ENCODE assay signal across 8 cellular contexts in the genomic region with DNA sequence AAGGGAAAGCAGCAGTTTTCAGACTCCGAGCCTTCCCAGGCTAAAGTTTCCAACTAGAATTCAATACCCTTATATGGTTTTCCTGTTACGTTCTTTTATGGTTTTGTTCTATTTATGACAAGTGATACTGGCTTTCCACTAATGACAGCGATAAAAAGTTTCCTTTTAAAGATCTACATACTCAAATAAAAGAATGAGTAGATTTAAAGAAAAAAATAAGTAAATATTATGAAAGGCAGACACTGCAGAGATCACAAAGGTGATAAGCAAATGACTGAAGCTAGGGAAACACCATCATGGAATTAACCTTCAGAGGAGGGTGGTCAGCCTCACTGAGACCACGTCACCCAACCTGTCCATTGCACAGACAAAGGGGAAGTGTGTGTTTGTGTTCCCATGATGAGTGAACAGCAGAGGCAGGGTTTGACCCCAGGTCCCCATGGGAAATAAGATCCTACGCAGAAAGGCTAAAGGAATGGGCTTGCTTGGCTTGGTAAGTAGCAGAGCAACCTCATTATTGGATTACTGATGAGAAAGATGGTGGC. TPM values are rescaled to one million over a fixed set of nuclear protein-coding genes. Genes with fewer than 3 reads are reported as not detected.
DNase-seq lines count a peak whose midpoint lies in the region; ATAC-seq and TF ChIP-seq lines count a peak whose summit lies in the region.

No MANE protein-coding gene starts in this region.

- H3K27ac ChIP-seq in Peyer's patch = peak overlapping the region; percentile 84 to 99 (median 90)
- H3K27ac ChIP-seq in substantia nigra (ENCODE audit: low read depth, low read length, poor library complexity, severe bottlenecking) = peak overlapping the region; percentile 85

- no peaks in the 10 kb centered on the region for H3K36me3 ChIP-seq in Peyer's patch

- peak; percentile 30 for DNase-seq in ELR (ENCODE audit: low read depth)
- no peak for DNase-seq in Peyer's patch
- DNase-seq in fibroblast of pulmonary artery (ENCODE audit: low read depth) = peak; percentile 19
- no peak for DNase-seq in substantia nigra (lab: John Stamatoyannopoulos, UW)
- no peak for DNase-seq in glomerular visceral epithelial cell (ENCODE audit: extremely low spot score)
- DNase-seq in NCI-H446 treated with DMSO at 0.1 percent for 48 hours (lab: John Stamatoyannopoulos, UW) = no peak
- DNase-seq in DMS153 (lab: John Stamatoyannopoulos, UW) = no peak

- no peaks in the 10 kb centered on the region for H3K27me3 ChIP-seq in Peyer's patch

- H3K4me1 ChIP-seq in Peyer's patch = peaks cover 21 to 86% (median 61%) of the 10 kb centered on the region in 4 donors

- H3K9me3 ChIP-seq in Peyer's patch = no peaks in the 10 kb centered on the region

- TF ChIP-seq CTCF in Peyer's patch (IDR thresholded peaks at IDR 0.05) (no peak), fibroblast of pulmonary artery (IDR thresholded peaks at IDR 0.05; ENCODE audit: low read length, missing control alignments) (no peak)

- peak; percentile 24 for ATAC-seq in GM21619 (IDR thresholded peaks at IDR 0.05; ENCODE audit: unreplicated experiment)

- H3K4me3 ChIP-seq in Peyer's patch (peak overlapping the region; percentile 19 to 92 (median 49)), fibroblast of pulmonary artery (replicated peaks; ENCODE audit: low read depth, low read length) (peak overlapping the region; percentile 10)

- TF ChIP-seq POLR2A in Peyer's patch (IDR thresholded peaks at IDR 0.05) = no peak

RNA-seq across cellular contexts. Expression of gene VSIR, which starts 4.0 kb away (rescaled TPM):
- 100 to 1,000 TPM in 3 of 4 donors, 10 to 100 TPM in 1; 38.0 to 169 (median 127) TPM for total RNA-seq in Peyer's patch

RNA-seq across cellular contexts. Expression of gene C10orf105, which starts 49.8 kb away (rescaled TPM):
- under 1 TPM in 1 of 4 donors, not detected in 3; 0.27 TPM for total RNA-seq in Peyer's patch

Comparison
In these comparisons a context has a peak if more than half of its experiments do, and no peak if none do; other contexts are left out.
1. DNase-seq: peak in ELR (single experiment) and fibroblast of pulmonary artery (single experiment); none in Peyer's patch (0 of 3), substantia nigra (0 of 49), glomerular visceral epithelial cell (single experiment), NCI-H446 treated with DMSO at 0.1 percent for 48 hours (single experiment) and DMS153 (single experiment).